ENCODE assay signal across 22 cellular contexts in genomic region chrX:98607739-98608138, GRCh38.
"Had no signal": no experiment of that assay in that cellular context is flagged by ENCODE, and none has a peak within 500 bp of the region (broad histone marks: within the 10 kb centered on the region; RNA-seq: fewer than 3 reads in every experiment).

No MANE protein-coding gene starts in this region.

- DNase-seq: activated T-cell treated with anti-CD3 and anti-CD28 coated beads, Interleukin-2, amount 50 U/mL, for 1 hour; aorta; brain microvascular endothelial cell; caudate nucleus; dermis blood vessel endothelial cell; effector memory CD8-positive, alpha-beta T cell; heart left ventricle; left ventricle myocardium superior; occipital lobe; posterior cingulate gyrus; right lobe of liver; stimulated activated CD4-positive, alpha-beta T cell treated with anti-CD3 and anti-CD28 coated beads, Interleukin-2, amount 100 ng/mL, for 24 hours; stimulated activated naive CD8-positive, alpha-beta T cell treated with anti-CD3 and anti-CD28 coated beads, Interleukin-15, amount 100 ng/mL, for 72 hours; T-helper 9 cell; tibial artery; uterus had no signal

- H3K36me3 Mint-ChIP-seq: activated naive CD4-positive, alpha-beta T cell treated with anti-CD3 and anti-CD28 coated beads, Interleukin-2, amount 50 U/mL, for 72 hours; stimulated activated effector memory CD8-positive, alpha-beta T cell treated with anti-CD3 and anti-CD28 coated beads, Interleukin-12 subunit alpha, Interleukin-12 subunit beta, amount 100 ng/mL, for 72 hours had no signal

- H3K4me3 Mint-ChIP-seq: activated T-helper 17 cell treated with anti-CD3 and anti-CD28 coated beads, Interleukin-2, amount 50 U/mL, for 72 hours; effector memory CD8-positive, alpha-beta T cell; nephron; stimulated activated effector memory CD8-positive, alpha-beta T cell treated with anti-CD3 and anti-CD28 coated beads, Interleukin-12 subunit alpha, Interleukin-12 subunit beta, amount 100 ng/mL, for 72 hours; stimulated activated naive CD8-positive, alpha-beta T cell treated with anti-CD3 and anti-CD28 coated beads, Interleukin-15, amount 100 ng/mL, for 72 hours had no signal

- H3K4me3 ChIP-seq: gastroesophageal sphincter, heart left ventricle, right lobe of liver, skin epidermis, tibial artery, uterus had no signal

- H3K4me1 Mint-ChIP-seq: activated T-helper 17 cell treated with anti-CD3 and anti-CD28 coated beads, Interleukin-2, amount 50 U/mL, for 72 hours; stimulated activated effector memory CD8-positive, alpha-beta T cell treated with anti-CD3 and anti-CD28 coated beads, Interleukin-12 subunit alpha, Interleukin-12 subunit beta, amount 100 ng/mL, for 72 hours; stimulated activated naive CD8-positive, alpha-beta T cell treated with anti-CD3 and anti-CD28 coated beads, Interleukin-15, amount 100 ng/mL, for 72 hours had no signal

- H3K9me3 Mint-ChIP-seq: activated T-helper 17 cell treated with anti-CD3 and anti-CD28 coated beads, Interleukin-2, amount 50 U/mL, for 72 hours; stimulated activated naive CD8-positive, alpha-beta T cell treated with anti-CD3 and anti-CD28 coated beads, Interleukin-15, amount 100 ng/mL, for 72 hours had no signal

- H3K9me3 ChIP-seq: gastroesophageal sphincter, heart left ventricle, right lobe of liver, tibial artery, uterus had no signal

- H3K27me3 Mint-ChIP-seq: activated T-helper 17 cell treated with anti-CD3 and anti-CD28 coated beads, Interleukin-2, amount 50 U/mL, for 72 hours; effector memory CD8-positive, alpha-beta T cell; stimulated activated naive CD8-positive, alpha-beta T cell treated with anti-CD3 and anti-CD28 coated beads, Interleukin-15, amount 100 ng/mL, for 72 hours had no signal

- H3K27ac Mint-ChIP-seq: activated naive CD4-positive, alpha-beta T cell treated with anti-CD3 and anti-CD28 coated beads, Interleukin-2, amount 50 U/mL, for 72 hours; activated T-helper 17 cell treated with anti-CD3 and anti-CD28 coated beads, Interleukin-2, amount 50 U/mL, for 72 hours; effector memory CD8-positive, alpha-beta T cell; stimulated activated effector memory CD8-positive, alpha-beta T cell treated with anti-CD3 and anti-CD28 coated beads, Interleukin-12 subunit alpha, Interleukin-12 subunit beta, amount 100 ng/mL, for 72 hours; stimulated activated naive CD8-positive, alpha-beta T cell treated with anti-CD3 and anti-CD28 coated beads, Interleukin-15, amount 100 ng/mL, for 72 hours had no signal

- ATAC-seq: activated naive CD4-positive, alpha-beta T cell treated with anti-CD3 and anti-CD28 coated beads, Interleukin-2, amount 50 U/mL, for 72 hours; activated T-helper 17 cell treated with anti-CD3 and anti-CD28 coated beads, Interleukin-2, amount 50 U/mL, for 72 hours; effector memory CD8-positive, alpha-beta T cell; gastroesophageal sphincter; heart left ventricle; left ventricle myocardium superior; right lobe of liver; stimulated activated effector memory CD8-positive, alpha-beta T cell treated with anti-CD3 and anti-CD28 coated beads, Interleukin-12 subunit alpha, Interleukin-12 subunit beta, amount 100 ng/mL, for 72 hours; stimulated activated naive CD8-positive, alpha-beta T cell treated with anti-CD3 and anti-CD28 coated beads, Interleukin-15, amount 100 ng/mL, for 72 hours had no signal

- H3K4me1 ChIP-seq: gastroesophageal sphincter, heart left ventricle, right lobe of liver, tibial artery, uterus had no signal

- H3K27me3 ChIP-seq: brain microvascular endothelial cell, gastroesophageal sphincter, heart left ventricle, tibial artery, uterus had no signal

- H3K27ac ChIP-seq: brain microvascular endothelial cell, gastroesophageal sphincter, heart left ventricle, right lobe of liver, skin epidermis, tibial artery, uterus had no signal

- H3K36me3 ChIP-seq: brain microvascular endothelial cell, gastroesophageal sphincter, heart left ventricle, right lobe of liver, tibial artery, uterus had no signal
